ENCODE assay signal across 23 cellular contexts in the genomic region with DNA sequence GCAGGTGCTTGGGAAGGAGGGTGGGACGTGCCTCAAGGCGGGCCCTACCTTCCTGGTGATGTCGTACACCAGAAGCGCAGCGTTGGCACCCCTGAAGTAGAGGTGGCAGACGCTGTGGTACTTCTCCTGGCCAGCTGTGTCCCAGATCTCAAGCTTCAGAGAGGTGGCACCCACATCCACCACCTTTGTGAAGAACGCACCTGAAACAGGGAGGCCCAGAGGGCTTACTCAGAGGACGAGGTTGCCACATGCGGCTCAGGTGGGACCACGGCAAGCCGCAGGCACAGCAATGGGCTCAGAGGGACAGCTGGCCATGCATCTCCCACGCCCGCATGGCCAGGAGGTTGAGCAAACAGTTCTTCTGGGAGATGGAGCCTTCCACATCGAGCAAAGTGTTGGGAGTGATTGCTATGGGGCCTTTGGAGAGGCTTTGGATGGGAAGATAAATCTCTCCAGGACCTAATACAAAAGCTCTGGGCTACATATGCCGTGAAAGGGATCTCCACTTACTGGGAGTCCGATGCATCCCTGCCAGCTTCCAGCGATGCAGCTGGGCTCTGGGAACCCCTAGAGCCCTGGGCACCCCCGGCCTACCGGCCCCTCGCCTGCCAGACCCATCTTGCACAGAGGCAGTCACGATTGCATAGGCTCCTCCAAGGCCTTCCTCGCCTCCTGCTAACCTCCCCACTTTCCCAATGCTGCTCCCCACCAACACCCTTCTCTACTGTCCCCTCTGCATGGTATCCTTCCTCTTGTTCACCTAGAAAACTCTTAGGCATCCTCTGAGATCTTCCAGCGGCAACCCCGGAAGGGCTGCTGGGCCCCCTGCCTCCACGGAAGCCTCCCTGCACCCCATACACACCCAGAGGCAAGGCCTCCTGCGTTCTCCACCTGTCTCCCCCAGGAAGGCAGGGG. TPM values are rescaled to one million over a fixed set of nuclear protein-coding genes. Genes with fewer than 3 reads are reported as not detected.
DNase-seq lines count a peak whose midpoint lies in the region; ATAC-seq, FAIRE-seq and TF ChIP-seq lines count a peak whose summit lies in the region.
"Had no signal": no experiment of that assay in that cellular context is flagged by ENCODE, and none has a peak within 500 bp of the region (broad histone marks: within the 10 kb centered on the region; RNA-seq: fewer than 3 reads in every experiment).

No MANE protein-coding gene starts in this region.

- TF ChIP-seq RAD21 in H1 (IDR thresholded peaks at IDR 0.05 in 1 of 2, conservative IDR thresholded peaks at IDR 0.05 in 1 of 2; ENCODE audit: low read depth in 2 of 2, low read length in 2 of 2), result no peak

- H3K4me1 Mint-ChIP-seq in neural progenitor cell, result peaks cover 9% of the 10 kb centered on the region
- H3K4me1 Mint-ChIP-seq: CD14-positive monocyte, IgD-negative memory B cell had no signal

- H3K79me2 ChIP-seq in H1 (ENCODE audit: control insufficient read depth in 1 of 2, insufficient read depth in 2 of 2, low read length in 2 of 2) (no peaks in the 10 kb centered on the region), neural progenitor cell (ENCODE audit: low read depth) (no peaks in the 10 kb centered on the region)

- H3K14ac ChIP-seq in H1 (ENCODE audit: insufficient read length), result no peak overlapping the region

- no peak overlapping the region for H3K18ac ChIP-seq in H1 (ENCODE audit: extremely low read depth, low read length)

- TF ChIP-seq EP300 in H1 (IDR thresholded peaks at IDR 0.05; ENCODE audit: borderline replicate concordance in 1 of 2, low read depth in 2 of 2, low read length in 2 of 2), result no peak
- no peak for TF ChIP-seq EP300 in stomach (IDR thresholded peaks at IDR 0.05)

- no peak overlapping the region for H2BK15ac ChIP-seq in H1 (ENCODE audit: low read length)

- no peak overlapping the region for H3K4me3 Mint-ChIP-seq in neural progenitor cell
- H3K4me3 Mint-ChIP-seq: CD14-positive monocyte; CD8-positive, alpha-beta T cell; IgD-negative memory B cell had no signal

- H4K8ac ChIP-seq in H1 (ENCODE audit: extremely low read depth, insufficient read depth, low read length), result no peak overlapping the region

- H3K36me3 ChIP-seq in H7 (replicated peaks; ENCODE audit: control insufficient read depth, insufficient read depth, low read length) (peaks cover 13% of the 10 kb centered on the region), H1 (ENCODE audit: control insufficient read depth in 2 of 4, insufficient read depth in 4 of 4, low read length in 3 of 4) (peaks cover 0 to 5% (median 1%) of the 10 kb centered on the region in 4 experiments; a peak in 2 of 8 replicates), neural progenitor cell (no peaks in the 10 kb centered on the region), upper lobe of right lung (peaks cover 11% of the 10 kb centered on the region), stomach (peaks cover 0 to 16% (median 14%) of the 10 kb centered on the region in 4 donors)

- TF ChIP-seq CTCF in H1 (IDR thresholded peaks at IDR 0.05; ENCODE audit: control extremely low read depth in 1 of 3, insufficient read depth in 1 of 3, low read depth in 1 of 3, low read length in 3 of 3) (no peak), neural progenitor cell (IDR thresholded peaks at IDR 0.05) (no peak), upper lobe of right lung (IDR thresholded peaks at IDR 0.05) (no peak), stomach (IDR thresholded peaks at IDR 0.05) (no peak)

- peaks cover 4% of the 10 kb centered on the region for H3K27me3 Mint-ChIP-seq in neural progenitor cell (ENCODE audit: insufficient read depth, low read depth)

- no peaks in the 10 kb centered on the region; the same call in 1 of the 2 replicates for H3K23me2 ChIP-seq in H1 (ENCODE audit: low read depth, low read length)

- H3K4me1 ChIP-seq in H1 (replicated peaks in 1 of 4; ENCODE audit: control insufficient read depth in 3 of 4, insufficient read depth in 4 of 4, low read length in 3 of 4) (peaks cover 0 to 10% (median 7%) of the 10 kb centered on the region in 4 experiments; a peak in 5 of 7 replicates), neural progenitor cell (peaks cover 9% of the 10 kb centered on the region), upper lobe of right lung (peaks cover 15% of the 10 kb centered on the region), stomach (peaks cover 29 to 44% (median 37%) of the 10 kb centered on the region in 4 donors)

- H3K79me1 ChIP-seq in H1 (ENCODE audit: low read depth, low read length), result no peaks in the 10 kb centered on the region; the same call in 1 of the 2 replicates

- no peak overlapping the region for H3K23ac ChIP-seq in H1 (ENCODE audit: insufficient read length)

- peaks cover 3% of the 10 kb centered on the region in 2 experiments for H4K20me1 ChIP-seq in H1 (replicated peaks in 1 of 2; ENCODE audit: control insufficient read depth in 1 of 2, insufficient read depth in 2 of 2, low read length in 2 of 2)
- no peaks in the 10 kb centered on the region for H4K20me1 ChIP-seq in neural progenitor cell (ENCODE audit: low read depth)

- intact Hi-C loops in upper lobe of right lung (cut with DNase I) (loop anchor here (5.0 kb wide), 1 partner anchor 169 kb away; no protein-coding TSS in a partner anchor), stomach (cut with DNase I; ENCODE audit: low total_unique reads) (no loop called here)

- H3K4me2 ChIP-seq in H1 (ENCODE audit: insufficient read depth in 1 of 2, low read depth in 2 of 2, low read length in 2 of 2) (no peak overlapping the region), neural progenitor cell (no peak overlapping the region)

- no peaks in the 10 kb centered on the region for H3K36me3 Mint-ChIP-seq in neural progenitor cell
- H3K36me3 Mint-ChIP-seq: CD14-positive monocyte; CD8-positive, alpha-beta T cell; IgD-negative memory B cell had no signal

- H4K91ac ChIP-seq in H1 (replicated peaks; ENCODE audit: insufficient read length, low read length), result no peak overlapping the region

- H4K5ac ChIP-seq in H1 (ENCODE audit: insufficient read length, low read depth, low read length), result no peak overlapping the region

- no peak overlapping the region for H2BK20ac ChIP-seq in H1 (ENCODE audit: low read length)

- 92% methylated on average over 25 of the region's 26 CpGs; no CpG with 5 or more reads in 1 of the 2 experiments for WGBS in H1 (ENCODE audit: extremely low coverage in 1 of 2, insufficient coverage in 1 of 2, insufficient read length in 1 of 2, insufficient replicate concordance in 2 of 2, low coverage in 1 of 2, low lambda C conversion rate in 2 of 2, missing lambda C conversion rate in 1 of 2), 2 experiments
- WGBS in stomach, 5 donors, result 90 to 94% (median 93%) methylated on average over 17 to 26 of the region's 26 CpGs

- H2BK120ac ChIP-seq in H1 (replicated peaks; ENCODE audit: low read depth, low read length), result no peak overlapping the region

- TF ChIP-seq POLR2A in H1 (IDR thresholded peaks at IDR 0.05; ENCODE audit: control extremely low read depth in 1 of 2, low read depth in 2 of 2, low read length in 2 of 2) (peak in 1 of 2 experiments; percentile 6; a peak in 1 of 3 replicates), stomach (IDR thresholded peaks at IDR 0.05) (no peak)

- POLR2A ChIA-PET in H1 (lab: Charles Lee; ENCODE audit: partially characterized antibody), result interaction anchor here (1.2 to 1.7 kb wide), 3 partner anchors 7 to 25 kb away, joined by 3 to 5 read pairs (median 4); no protein-coding TSS in a partner anchor

- no peak overlapping the region for H2AFZ ChIP-seq in H1 (ENCODE audit: low read length)
- H2AFZ ChIP-seq in neural progenitor cell (replicated peaks), result no peak overlapping the region

- CTCF ChIA-PET in H1 (lab: Charles Lee; ENCODE audit: partially characterized antibody), result interaction anchor here (1.2 to 8.1 kb wide), 4 partner anchors 12 to 109 kb away, joined by 3 to 107 read pairs (median 4); partner anchors contain the start of gene RAB17

- no peak overlapping the region for H3K4ac ChIP-seq in H1 (replicated peaks; ENCODE audit: insufficient read length, low read depth, low read length)

- H3K27ac ChIP-seq in H1 (ENCODE audit: low read depth, low read length) (no peak overlapping the region), neural progenitor cell (no peak overlapping the region), upper lobe of right lung (no peak overlapping the region), stomach (no peak overlapping the region)
- H3K27ac ChIP-seq: 22Rv1 had no signal

- no peak overlapping the region for H2AK5ac ChIP-seq in H1 (ENCODE audit: low read depth, low read length)

- no peak overlapping the region for H3K9ac ChIP-seq in H1 (replicated peaks in 1 of 4; ENCODE audit: extremely low read depth in 1 of 4, low read depth in 3 of 4, low read length in 3 of 4)
- H3K9ac ChIP-seq in neural progenitor cell, result no peak overlapping the region

- ATAC-seq in upper lobe of right lung (no peak), HG03196 (IDR thresholded peaks at IDR 0.05; ENCODE audit: unreplicated experiment) (no peak)
- ATAC-seq: CD8-positive, alpha-beta T cell; HCT116 had no signal

- H3K9me3 Mint-ChIP-seq in neural progenitor cell, result no peaks in the 10 kb centered on the region
- H3K9me3 Mint-ChIP-seq: CD14-positive monocyte; CD8-positive, alpha-beta T cell; IgD-negative memory B cell had no signal

- FAIRE-seq in H1 (lab: Jason Lieb, UNC), result no peak
- FAIRE-seq: D721Med, G401.6, GM12891 had no signal

- peaks cover 4% of the 10 kb centered on the region for H3F3A ChIP-seq in neural progenitor cell (ENCODE audit: low read depth)

- peak overlapping the region; percentile 27 for H3K27ac Mint-ChIP-seq in neural progenitor cell
- H3K27ac Mint-ChIP-seq: CD14-positive monocyte; CD8-positive, alpha-beta T cell had no signal

- H2BK12ac ChIP-seq in H1 (ENCODE audit: low read depth, low read length), result 0 out of 2 replicates have a peak overlapping the region, but pooled peaks have one; percentile 9

- DNase-seq in H7, result peak; percentile 34
- DNase-seq in H1 (ENCODE audit: low read depth in 1 of 2, low spot score in 2 of 2), result no peak
- DNase-seq in neural progenitor cell (ENCODE audit: low spot score), result no peak
- peak; percentile 51 for DNase-seq in upper lobe of right lung
- no peak for DNase-seq in NCI-H146 (lab: John Stamatoyannopoulos, UW)
- no peak for DNase-seq in stomach
- DNase-seq: CD8-positive, alpha-beta T cell; COR-L47; DMS153; DMS79 treated with DMSO at 0.1 percent for 48 hours; EL; GOT3 had no signal

- H3K56ac ChIP-seq in H1 (replicated peaks; ENCODE audit: insufficient read length, low read depth, low read length), result no peak overlapping the region

- H3K9me3 ChIP-seq in H1 (ENCODE audit: insufficient read depth in 2 of 2, low read depth in 1 of 2, low read length in 1 of 2), result no peaks in the 10 kb centered on the region
- no peaks in the 10 kb centered on the region for H3K9me3 ChIP-seq in neural progenitor cell (ENCODE audit: low read depth)
- no peaks in the 10 kb centered on the region for H3K9me3 ChIP-seq in upper lobe of right lung
- H3K9me3 ChIP-seq in stomach, result no peaks in the 10 kb centered on the region

- H3K27me3 ChIP-seq in H7 (ENCODE audit: control insufficient read depth, insufficient read depth, low read length) (no peaks in the 10 kb centered on the region), H1 (replicated peaks in 1 of 4; ENCODE audit: control insufficient read depth in 3 of 4, extremely low read depth in 1 of 4, insufficient read depth in 3 of 4, low read length in 3 of 4) (no peaks in the 10 kb centered on the region), neural progenitor cell (no peaks in the 10 kb centered on the region), upper lobe of right lung (no peaks in the 10 kb centered on the region), stomach (no peaks in the 10 kb centered on the region)

- H2BK5ac ChIP-seq in H1 (ENCODE audit: low read depth, low read length), result no peak overlapping the region

- H3K4me3 ChIP-seq in H7 (ENCODE audit: insufficient read depth, low read depth, low read length), result no peak overlapping the region
- H3K4me3 ChIP-seq in H1 (ENCODE audit: extremely low read depth in 1 of 4, insufficient read depth in 2 of 4, low read depth in 3 of 4, low read length in 4 of 4), result no peak overlapping the region
- no peak overlapping the region for H3K4me3 ChIP-seq in neural progenitor cell
- H3K4me3 ChIP-seq in upper lobe of right lung, result no peak overlapping the region
- no peak overlapping the region for H3K4me3 ChIP-seq in stomach

RNA-seq across cellular contexts. Expression of gene PRLH, which starts 11.8 kb away (rescaled TPM):
- total RNA-seq in H7 (2014; rRNA removed; shearing (Covaris generic)), result not detected in 2 replicates
- not detected in 2 replicates for total RNA-seq in H1 (2021; fragmentation: NEBNext Ultra II Directional; extraction: Animal tissue kit (Norgen Biotek cat#: 25700))
- not detected in 2 replicates for polyA plus RNA-seq in H1 (2011; rRNA removed)
- polyA plus RNA-seq in H1 (2011; cell fraction: cytosol; rRNA removed), result not detected
- polyA plus RNA-seq in H1 (2011; cell fraction: nucleus; rRNA removed), result not detected
- not detected in 4 replicates for polyA plus RNA-seq in H1 (2012, experiment 1 of 2)
- polyA plus RNA-seq in H1 (2012, experiment 2 of 2), result not detected
- not detected for polyA plus RNA-seq in H1 (2013, experiment 1 of 2)
- not detected for polyA plus RNA-seq in H1 (2013, experiment 2 of 2)
- polyA minus RNA-seq in H1 (2011; rRNA and poly(A)+ RNA removed), result not detected in 2 replicates
- not detected for polyA minus RNA-seq in H1 (2011; cell fraction: cytosol; rRNA and poly(A)+ RNA removed)
- not detected for polyA minus RNA-seq in H1 (2011; cell fraction: nucleus; rRNA and poly(A)+ RNA removed)
- total RNA-seq in neural progenitor cell (ENCODE audit: low replicate concordance), result not detected in 2 replicates
- not detected for total RNA-seq in upper lobe of right lung
- total RNA-seq in stomach, result not detected
- polyA plus RNA-seq in stomach, result not detected
- total RNA-seq: A673; CD8-positive, alpha-beta T cell; HT-29 had no signal
- polyA plus RNA-seq: BJ, CD14-positive monocyte, IgD-negative memory B cell had no signal

RNA-seq across cellular contexts. Expression of gene RAB17, which starts 12.3 kb away (rescaled TPM):
- total RNA-seq in H7 (2014; rRNA removed; shearing (Covaris generic)), result 23.3 and 25.5 TPM in 2 replicates
- total RNA-seq in H1 (2021; fragmentation: NEBNext Ultra II Directional; extraction: Animal tissue kit (Norgen Biotek cat#: 25700)), result 83.4 and 83.8 TPM in 2 replicates
- polyA plus RNA-seq in H1 (2011; rRNA removed) (42.6 and 61.3 TPM in 2 replicates), stomach (10 to 100 TPM; 38.8 to 83.8 (median 62.9) TPM)
- polyA plus RNA-seq in H1 (2011; cell fraction: cytosol; rRNA removed), result 101 TPM
- 167 TPM for polyA plus RNA-seq in H1 (2011; cell fraction: nucleus; rRNA removed)
- polyA plus RNA-seq in H1 (2012, experiment 1 of 2), result 84.7 to 102 TPM (median 94.1 TPM) in 4 replicates
- polyA plus RNA-seq in H1 (2012, experiment 2 of 2), result 63.0 TPM
- polyA plus RNA-seq in H1 (2013, experiment 1 of 2), result 232 TPM
- polyA plus RNA-seq in H1 (2013, experiment 2 of 2), result 228 TPM
- 46.1 and 50.2 TPM in 2 replicates for polyA minus RNA-seq in H1 (2011; rRNA and poly(A)+ RNA removed)
- 25.8 TPM for polyA minus RNA-seq in H1 (2011; cell fraction: cytosol; rRNA and poly(A)+ RNA removed)
- 47.1 TPM for polyA minus RNA-seq in H1 (2011; cell fraction: nucleus; rRNA and poly(A)+ RNA removed)
- total RNA-seq in neural progenitor cell (ENCODE audit: low replicate concordance) (0.43 TPM in 1 of 2 replicates, not detected in the other), upper lobe of right lung (50.9 TPM), stomach (100 to 1,000 TPM in 2 of 5 donors, 10 to 100 TPM in 2, 1 to 10 TPM in 1; 8.8 to 187 (median 25.6) TPM)
- total RNA-seq: CD8-positive, alpha-beta T cell had no signal
- polyA plus RNA-seq: IgD-negative memory B cell had no signal

RNA-seq across cellular contexts. Expression of gene LRRFIP1, which starts 49.2 kb away (rescaled TPM):
- total RNA-seq in H7 (2014; rRNA removed; shearing (Covaris generic)), result 49.9 and 101 TPM in 2 replicates
- total RNA-seq in H1 (2021; fragmentation: NEBNext Ultra II Directional; extraction: Animal tissue kit (Norgen Biotek cat#: 25700)), result 68.6 and 75.8 TPM in 2 replicates
- polyA plus RNA-seq in H1 (2011; rRNA removed) (12.1 and 13.8 TPM in 2 replicates), stomach (10 to 100 TPM; 31.6 to 43.7 (median 40.6) TPM)
- polyA plus RNA-seq in H1 (2011; cell fraction: cytosol; rRNA removed), result 25.4 TPM
- polyA plus RNA-seq in H1 (2011; cell fraction: nucleus; rRNA removed), result 26.6 TPM
- polyA plus RNA-seq in H1 (2012, experiment 1 of 2), result 33.6 to 61.3 TPM (median 38.1 TPM) in 4 replicates
- polyA plus RNA-seq in H1 (2012, experiment 2 of 2), result 4.3 TPM
- 98.5 TPM for polyA plus RNA-seq in H1 (2013, experiment 1 of 2)
- 87.2 TPM for polyA plus RNA-seq in H1 (2013, experiment 2 of 2)
- polyA minus RNA-seq in H1 (2011; rRNA and poly(A)+ RNA removed), result 18.7 and 22.1 TPM in 2 replicates
- polyA minus RNA-seq in H1 (2011; cell fraction: cytosol; rRNA and poly(A)+ RNA removed), result 18.1 TPM
- 46.1 TPM for polyA minus RNA-seq in H1 (2011; cell fraction: nucleus; rRNA and poly(A)+ RNA removed)
- total RNA-seq in neural progenitor cell (ENCODE audit: low replicate concordance) (18.9 and 40.7 TPM in 2 replicates), upper lobe of right lung (178 TPM), stomach (100 to 1,000 TPM; 126 to 201 (median 152) TPM)

Comparison
In these comparisons a context has a peak if more than half of its experiments do, and no peak if none do; other contexts are left out.
1. DNase-seq: peak in H7 (single experiment) and upper lobe of right lung (single experiment); none in H1 (0 of 2), neural progenitor cell (single experiment), NCI-H146 (single experiment) and stomach (single experiment).